In genomic region chr4:94457692-94458106, GRCh38 we compare ENCODE assay signal across 9 cellular contexts. TPM values are rescaled to one million over a fixed set of nuclear protein-coding genes. Genes with fewer than 3 reads are reported as not detected.
DNase-seq lines count a peak whose midpoint lies in the region; ATAC-seq and TF ChIP-seq lines count a peak whose summit lies in the region.
"Had no signal": no experiment of that assay in that cellular context is flagged by ENCODE, and none has a peak within 500 bp of the region (broad histone marks: within the 10 kb centered on the region; RNA-seq: fewer than 3 reads in every experiment).

No MANE protein-coding gene starts in this region.

- peaks cover 3% of the 10 kb centered on the region for H3K23me2 ChIP-seq in H9 (ENCODE audit: insufficient read length, low read depth, low read length, poor library complexity, severe bottlenecking)

- no peak overlapping the region for H3K23ac ChIP-seq in H9 (ENCODE audit: insufficient read length, low read depth, low read length)

- H3K18ac ChIP-seq in H9 (ENCODE audit: insufficient read length, low read depth, low read length): no peak overlapping the region

- peaks cover 59 to 61% of the 10 kb centered on the region in 2 experiments for H3K4me1 Mint-ChIP-seq in H9

- peak overlapping the region; percentile 19 for H3K4me2 ChIP-seq in H9 (ENCODE audit: insufficient read depth, insufficient read length, low read length)
- H3K4me2 ChIP-seq in smooth muscle cell: peak overlapping the region; percentile 77

- H2AFZ ChIP-seq in H9 (ENCODE audit: low read length): no peak overlapping the region
- H2AFZ ChIP-seq in smooth muscle cell (ENCODE audit: low read depth): no peak overlapping the region

- H3K79me2 ChIP-seq in H9 (ENCODE audit: insufficient read depth, low read length) (peaks cover 3% of the 10 kb centered on the region; the same call in 1 of the 2 replicates), smooth muscle cell (ENCODE audit: low read depth) (peaks cover 100% of the 10 kb centered on the region)

- H3K9me3 ChIP-seq in H9 (ENCODE audit: control insufficient read depth, low read depth, low read length) (no peaks in the 10 kb centered on the region), adipocyte (ENCODE audit: control insufficient read depth, low read length) (no peaks in the 10 kb centered on the region), smooth muscle cell (replicated peaks; ENCODE audit: low read depth) (no peaks in the 10 kb centered on the region)

- peaks cover 6% of the 10 kb centered on the region for H3K4me1 ChIP-seq in H9 (ENCODE audit: insufficient read depth, low read length)
- peaks cover 61% of the 10 kb centered on the region for H3K4me1 ChIP-seq in adipocyte (ENCODE audit: control insufficient read depth, insufficient read depth, low read length)
- H3K4me1 ChIP-seq in smooth muscle cell (ENCODE audit: low read depth): peaks cover 66% of the 10 kb centered on the region

- H3K14ac ChIP-seq in H9 (ENCODE audit: insufficient read depth, low read length): no peak overlapping the region

- no peak overlapping the region for H2BK5ac ChIP-seq in H9 (ENCODE audit: insufficient read length, low read length)

- WGBS in H9 (ENCODE audit: extremely low coverage, insufficient read length, low lambda C conversion rate): no CpG with 5 or more reads among the region's 1 CpG
- 0% methylated on average over 1 of the region's 1 CpG for WGBS in smooth muscle cell (ENCODE audit: low lambda C conversion rate)

- H2BK12ac ChIP-seq in H9 (ENCODE audit: insufficient read length, low read depth, low read length): no peak overlapping the region

- H3K4me3 Mint-ChIP-seq in H9: no peak overlapping the region

- H3K9ac ChIP-seq in H9 (ENCODE audit: extremely low read depth, insufficient read length, low read length) (no peak overlapping the region), adipocyte (ENCODE audit: low read length) (peak overlapping the region; percentile 47), smooth muscle cell (ENCODE audit: low read depth) (no peak overlapping the region)

- no peak overlapping the region for H2BK15ac ChIP-seq in H9 (ENCODE audit: low read depth, low read length)

- H3K36me3 Mint-ChIP-seq in H9 (ENCODE audit: insufficient read depth in 1 of 3, low read depth in 3 of 3): peaks cover 1 to 10% (median 9%) of the 10 kb centered on the region in 3 experiments; a peak in 5 of 7 replicates

- no peak overlapping the region for H2BK20ac ChIP-seq in H9 (ENCODE audit: low read depth, low read length, poor library complexity, severe bottlenecking)

- H2AK5ac ChIP-seq in H9 (ENCODE audit: insufficient read length, low read length): no peak overlapping the region

- DNase-seq in H9 (no peak), adipocyte (ENCODE audit: low read depth) (peak; percentile 76), hippocampal formation (lab: John Stamatoyannopoulos, UW) (peak; percentile 8 to 63), smooth muscle cell (lab: John Stamatoyannopoulos, UW; ENCODE audit: unreplicated experiment) (no peak), GM13976 (ENCODE audit: low spot score) (no peak)

- no peak overlapping the region for H3T11ph ChIP-seq in H9 (ENCODE audit: low read length)

- no peak overlapping the region for H4K8ac ChIP-seq in H9 (replicated peaks; ENCODE audit: insufficient read length, low read depth, low read length)

- H3K56ac ChIP-seq in H9 (ENCODE audit: insufficient read length, low read depth, low read length): no peak overlapping the region

- ATAC-seq in GM19395 (IDR thresholded peaks at IDR 0.05; ENCODE audit: unreplicated experiment) (no peak), HG03571 (IDR thresholded peaks at IDR 0.05; ENCODE audit: unreplicated experiment) (no peak), HG03045 (IDR thresholded peaks at IDR 0.05; ENCODE audit: unreplicated experiment) (no peak)

- H4K5ac ChIP-seq in H9 (ENCODE audit: insufficient read length, low read depth, low read length): no peak overlapping the region

- H4K91ac ChIP-seq in H9 (ENCODE audit: insufficient read length, low read depth, low read length): no peak overlapping the region

- no peak overlapping the region for H2BK120ac ChIP-seq in H9 (ENCODE audit: low read depth, low read length, poor library complexity, severe bottlenecking)

- in situ Hi-C loops in GM13976 (cut with MboI; ENCODE audit: low sequenced_read_pairs, unreplicated experiment): no loop called here

- H3K4ac ChIP-seq in H9 (ENCODE audit: low read depth, low read length): no peak overlapping the region

- no peaks in the 10 kb centered on the region for H3F3A ChIP-seq in smooth muscle cell (ENCODE audit: low read depth)

- no peaks in the 10 kb centered on the region for H4K20me1 ChIP-seq in H9 (ENCODE audit: control insufficient read depth, insufficient read depth, insufficient read length)
- H4K20me1 ChIP-seq in smooth muscle cell (ENCODE audit: low read depth): peaks cover 95% of the 10 kb centered on the region

- peak overlapping the region; percentile 62 for H3K4me3 ChIP-seq in adipocyte (ENCODE audit: low read length)
- H3K4me3 ChIP-seq in smooth muscle cell: peak overlapping the region; percentile 4
- H3K4me3 ChIP-seq: lung had no signal

- no peak overlapping the region for H3K27ac ChIP-seq in H9 (ENCODE audit: insufficient read length, low read depth, low read length)
- H3K27ac ChIP-seq in smooth muscle cell (ENCODE audit: low read depth): peak overlapping the region; percentile 5

- H3K27ac Mint-ChIP-seq in H9: peak overlapping the region in 2 of 3 experiments; percentile 54 to 56; a peak in 4 of 7 replicates

- no peaks in the 10 kb centered on the region for H3K79me1 ChIP-seq in H9 (ENCODE audit: insufficient read depth, low read depth, low read length, poor library complexity, severe bottlenecking)

- H3K36me3 ChIP-seq in adipocyte (ENCODE audit: control insufficient read depth, insufficient read depth, low read length, severe bottlenecking) (peaks cover 14% of the 10 kb centered on the region), smooth muscle cell (ENCODE audit: low read depth) (peaks cover 9% of the 10 kb centered on the region)

- no peaks in the 10 kb centered on the region for H3K27me3 Mint-ChIP-seq in H9 (ENCODE audit: low read depth)

- TF ChIP-seq CTCF in H9 (conservative IDR thresholded peaks at IDR 0.05) (no peak), smooth muscle cell (IDR thresholded peaks at IDR 0.05; ENCODE audit: borderline replicate concordance, insufficient read depth, poor library complexity, severe bottlenecking) (no peak), GM13976 (IDR thresholded peaks at IDR 0.05; ENCODE audit: borderline replicate concordance, control extremely low read depth, extremely low read depth, insufficient read depth, missing control alignments) (no peak)

- H3K27me3 ChIP-seq in H9 (ENCODE audit: insufficient read depth, low read length) (no peaks in the 10 kb centered on the region), adipocyte (replicated peaks; ENCODE audit: control insufficient read depth, insufficient read depth, low read length) (no peaks in the 10 kb centered on the region), smooth muscle cell (ENCODE audit: low read depth) (no peaks in the 10 kb centered on the region)

- H3K9me3 Mint-ChIP-seq in H9: no peaks in the 10 kb centered on the region

RNA-seq across cellular contexts. Expression of gene PDLIM5, which starts 6.0 kb away (rescaled TPM):
- total RNA-seq in H9 (2021): 57.7 and 58.0 TPM in 2 replicates
- 150 and 182 TPM in 2 replicates for total RNA-seq in smooth muscle cell
- polyA plus RNA-seq in smooth muscle cell: 129 and 144 TPM in 2 replicates

Comparison
In these comparisons a context has a peak if more than half of its experiments do, and no peak if none do; other contexts are left out.
1. DNase-seq: peak in adipocyte (single experiment) and hippocampal formation (2 of 2); none in H9 (single experiment), smooth muscle cell (single experiment) and GM13976 (single experiment).